21 cellular contexts compared by ENCODE assay signal in the genomic region with DNA sequence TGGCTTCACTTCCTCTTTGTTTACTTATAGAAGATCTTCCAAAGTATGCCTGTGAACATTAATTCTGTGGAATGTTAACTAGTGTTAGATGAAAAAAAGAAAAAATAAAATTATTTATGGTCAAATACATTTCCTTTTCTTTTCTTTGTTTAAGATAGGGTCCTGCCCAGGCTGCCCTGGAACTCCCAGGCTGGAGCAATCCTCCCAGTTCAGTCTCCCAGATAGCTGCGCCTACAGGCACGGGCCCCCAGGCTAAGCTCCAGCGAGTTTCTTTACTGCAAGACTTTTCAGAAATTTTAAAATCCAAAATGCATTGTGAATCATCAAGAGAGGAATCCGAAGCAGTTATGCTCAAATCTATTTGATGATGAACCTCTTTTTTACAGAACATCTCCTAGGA. TPM values are rescaled to one million over a fixed set of nuclear protein-coding genes. Genes with fewer than 3 reads are reported as not detected.
A peak's percentile ranks its signal among the peaks of the same experiment; 100 is the strongest.
DNase-seq lines count a peak whose midpoint lies in the region; ATAC-seq, FAIRE-seq and TF ChIP-seq lines count a peak whose summit lies in the region.
"Had no signal": no experiment of that assay in that cellular context is flagged by ENCODE, and none has a peak within 500 bp of the region (broad histone marks: within the 10 kb centered on the region; RNA-seq: fewer than 3 reads in every experiment).

No MANE protein-coding gene starts in this region.

- H4K91ac ChIP-seq in trophoblast cell (ENCODE audit: low read depth, low read length) = no peak overlapping the region

- H3K9me2 ChIP-seq in Karpas-422 (replicated peaks; ENCODE audit: insufficient read depth, low read length) = no peaks in the 10 kb centered on the region

- intact Hi-C loops in esophagus muscularis mucosa (cut with DNase I) (no loop called here), colonic mucosa (cut with DNase I) (loop anchor here (5.0 kb wide), 1 partner anchor 553 kb away; no protein-coding TSS in a partner anchor)

- H3K4me1 ChIP-seq in esophagus muscularis mucosa (no peaks in the 10 kb centered on the region), trophoblast cell (ENCODE audit: control insufficient read depth in 1 of 2, insufficient read depth in 2 of 2, low read length in 2 of 2) (no peaks in the 10 kb centered on the region), colonic mucosa (no peaks in the 10 kb centered on the region), Karpas-422 (ENCODE audit: low read length) (peaks cover 18% of the 10 kb centered on the region)
- H3K4me1 ChIP-seq: A549, Caco-2 had no signal

- H3K18ac ChIP-seq in trophoblast cell (ENCODE audit: low read length) = no peak overlapping the region

- H3K4me3 ChIP-seq in SK-N-MC = no peak overlapping the region
- H3K4me3 ChIP-seq in esophagus muscularis mucosa = no peak overlapping the region
- no peak overlapping the region for H3K4me3 ChIP-seq in trophoblast cell (ENCODE audit: low read depth, low read length)
- no peak overlapping the region for H3K4me3 ChIP-seq in colonic mucosa
- H3K4me3 ChIP-seq in Karpas-422 (ENCODE audit: low read length) = no peak overlapping the region
- H3K4me3 ChIP-seq: A549 had no signal

- H3K23ac ChIP-seq in trophoblast cell (ENCODE audit: low read length) = no peak overlapping the region

- H3K79me2 ChIP-seq in trophoblast cell (ENCODE audit: control insufficient read depth, insufficient read depth, low read length, poor library complexity) (no peaks in the 10 kb centered on the region), Karpas-422 (ENCODE audit: low read length) (no peaks in the 10 kb centered on the region)

- H3K9ac ChIP-seq in SK-N-MC (ENCODE audit: insufficient read length) = no peak overlapping the region
- no peak overlapping the region for H3K9ac ChIP-seq in trophoblast cell (ENCODE audit: low read length)
- no peak overlapping the region for H3K9ac ChIP-seq in colonic mucosa (ENCODE audit: low read depth in 2 of 2, low read length in 2 of 2)
- H3K9ac ChIP-seq in Karpas-422 (ENCODE audit: low read length) = no peak overlapping the region

- no peak overlapping the region for H4K12ac ChIP-seq in trophoblast cell (ENCODE audit: low read depth, low read length)

- H3K79me1 ChIP-seq in trophoblast cell (ENCODE audit: low read length) = no peaks in the 10 kb centered on the region

- no peaks in the 10 kb centered on the region for H3K36me3 ChIP-seq in SK-N-MC (ENCODE audit: insufficient read depth, low read length)
- no peaks in the 10 kb centered on the region for H3K36me3 ChIP-seq in esophagus muscularis mucosa
- H3K36me3 ChIP-seq in trophoblast cell (ENCODE audit: control insufficient read depth in 1 of 2, insufficient read depth in 2 of 2, low read length in 2 of 2) = no peaks in the 10 kb centered on the region
- H3K36me3 ChIP-seq in colonic mucosa = no peaks in the 10 kb centered on the region
- H3K36me3 ChIP-seq in Karpas-422 (ENCODE audit: insufficient read depth, low read length) = no peaks in the 10 kb centered on the region

- no peaks in the 10 kb centered on the region for H4K20me1 ChIP-seq in Karpas-422 (ENCODE audit: insufficient read depth, low read depth, low read length)

- no peak overlapping the region for H2BK12ac ChIP-seq in trophoblast cell (ENCODE audit: low read length)

- no peak overlapping the region for H4K8ac ChIP-seq in trophoblast cell (ENCODE audit: low read depth, low read length)

- no peak overlapping the region for H3K4me2 ChIP-seq in trophoblast cell (ENCODE audit: low read length)
- H3K4me2 ChIP-seq in Karpas-422 (ENCODE audit: low read depth, low read length, poor library complexity, severe bottlenecking) = no peak overlapping the region
- H3K4me2 ChIP-seq: A549 had no signal

- H2AFZ ChIP-seq in trophoblast cell (ENCODE audit: insufficient read depth, low read length, poor library complexity) (no peak overlapping the region), Karpas-422 (ENCODE audit: low read length) (no peak overlapping the region)

- DNase-seq in GM19239 (ENCODE audit: insufficient read length, low spot score) (no peak), SK-N-MC (ENCODE audit: low read depth, low spot score) (no peak), esophagus muscularis mucosa (ENCODE audit: extremely low spot score) (peak; percentile 68), trophoblast cell (peak; percentile 60 to 78), colonic mucosa (no peak), Karpas-422 (no peak)
- DNase-seq: AML-193; Caco-2; CD4-positive, alpha-beta T cell; H9 had no signal

- TF ChIP-seq CTCF in esophagus muscularis mucosa (IDR thresholded peaks at IDR 0.05) = no peak
- TF ChIP-seq CTCF in colonic mucosa (IDR thresholded peaks at IDR 0.05) = no peak

- FAIRE-seq in GM19239 (lab: Jason Lieb, UNC) = peak; percentile 53
- FAIRE-seq: A549, D721Med, G401.6, GM18507, H1 had no signal

- H3K9me3 ChIP-seq in SK-N-MC (ENCODE audit: low read depth, low read length) = no peaks in the 10 kb centered on the region
- no peaks in the 10 kb centered on the region for H3K9me3 ChIP-seq in esophagus muscularis mucosa
- no peaks in the 10 kb centered on the region for H3K9me3 ChIP-seq in trophoblast cell (ENCODE audit: insufficient read depth, low read depth, low read length)
- H3K9me3 ChIP-seq in colonic mucosa = no peaks in the 10 kb centered on the region
- no peaks in the 10 kb centered on the region for H3K9me3 ChIP-seq in Karpas-422 (ENCODE audit: low read length)
- H3K9me3 ChIP-seq: A549, Caco-2 had no signal

- H2BK120ac ChIP-seq in trophoblast cell (ENCODE audit: insufficient read depth, low read length, poor library complexity) = no peak overlapping the region

- no peak for TF ChIP-seq EP300 in esophagus muscularis mucosa (IDR thresholded peaks at IDR 0.05)

- no peak overlapping the region for H3K14ac ChIP-seq in trophoblast cell (ENCODE audit: low read length)

- peak overlapping the region; percentile 87 for H3K27ac ChIP-seq in SK-N-MC
- H3K27ac ChIP-seq in esophagus muscularis mucosa (replicated peaks in 1 of 4) = no peak overlapping the region
- no peak overlapping the region for H3K27ac ChIP-seq in trophoblast cell (ENCODE audit: low read depth, low read length)
- no peak overlapping the region for H3K27ac ChIP-seq in colonic mucosa
- H3K27ac ChIP-seq in Karpas-422 (ENCODE audit: low read length) = no peak overlapping the region
- H3K27ac ChIP-seq: 22Rv1, A549, C4-2B, HL-60 had no signal

- H3K27me3 ChIP-seq in esophagus muscularis mucosa = peaks cover 0 to 5% (median 0%) of the 10 kb centered on the region in 4 donors
- no peaks in the 10 kb centered on the region for H3K27me3 ChIP-seq in trophoblast cell (ENCODE audit: insufficient read depth, low read length)
- H3K27me3 ChIP-seq in colonic mucosa = no peaks in the 10 kb centered on the region
- H3K27me3 ChIP-seq in Karpas-422 (ENCODE audit: low read length) = no peaks in the 10 kb centered on the region

- TF ChIP-seq POLR2A in esophagus muscularis mucosa (IDR thresholded peaks at IDR 0.05; ENCODE audit: low read depth) = no peak

- no peak for ATAC-seq in HG03135 (IDR thresholded peaks at IDR 0.05; ENCODE audit: unreplicated experiment)
- ATAC-seq: A549 had no signal

- 83% methylated on average over 4 of the region's 4 CpGs for WGBS in esophagus muscularis mucosa
- WGBS in trophoblast cell (ENCODE audit: extremely low coverage, insufficient coverage, insufficient read length) = no CpG with 5 or more reads among the region's 4 CpGs

- H3K4ac ChIP-seq in trophoblast cell (ENCODE audit: low read depth, low read length) = no peak overlapping the region

- H2BK5ac ChIP-seq in trophoblast cell (ENCODE audit: low read depth, low read length, poor library complexity) = no peak overlapping the region

- no peak overlapping the region for H2AK5ac ChIP-seq in trophoblast cell (ENCODE audit: low read length)

RNA-seq across cellular contexts. Expression of a gene that starts 39.3 kb away (rescaled TPM):
- total RNA-seq in esophagus muscularis mucosa (1 to 10 TPM; 1.6 to 5.0 (median 2.2) TPM), colonic mucosa (10 to 100 TPM; 12.2 to 12.8 TPM)
- polyA plus RNA-seq in trophoblast cell (2013) = 0.08 and 0.15 TPM in 2 replicates
- not detected in 2 replicates for total RNA-seq in Karpas-422 (2014; rRNA removed; shearing (Covaris generic); ENCODE audit: low replicate concordance)
- total RNA-seq: CD4-positive, alpha-beta T cell; HT1080 had no signal
- polyA plus RNA-seq: BJ had no signal

Comparison
In these comparisons a context has a peak if more than half of its experiments do, and no peak if none do; other contexts are left out.
1. DNase-seq: peak in esophagus muscularis mucosa (single experiment) and trophoblast cell (2 of 2); none in GM19239 (single experiment), SK-N-MC (single experiment), colonic mucosa (single experiment) and Karpas-422 (single experiment).